17 cellular contexts compared by ENCODE assay signal in genomic region chr4:2049381-2049780, GRCh38. TPM values are rescaled to one million over a fixed set of nuclear protein-coding genes. Genes with fewer than 3 reads are reported as not detected.
DNase-seq lines count a peak whose midpoint lies in the region; ATAC-seq and TF ChIP-seq lines count a peak whose summit lies in the region.
"Had no signal": no experiment of that assay in that cellular context is flagged by ENCODE, and none has a peak within 500 bp of the region (broad histone marks: within the 10 kb centered on the region; RNA-seq: fewer than 3 reads in every experiment).

No MANE protein-coding gene starts in this region.

- H3K36me3 Mint-ChIP-seq in activated T-cell treated with anti-CD3 and anti-CD28 coated beads, Interleukin-2, amount 50 U/mL, for 24 hours (ENCODE audit: low read depth), result no peaks in the 10 kb centered on the region
- H3K36me3 Mint-ChIP-seq in activated T-cell treated with anti-CD3 and anti-CD28 coated beads, Interleukin-2, amount 50 U/mL, for 4 hours (ENCODE audit: insufficient read depth), result no peaks in the 10 kb centered on the region
- no peaks in the 10 kb centered on the region for H3K36me3 Mint-ChIP-seq in natural killer cell treated with Interleukin-12 subunit alpha and Interleukin-12 subunit beta and Interleukin-15 and Interleukin-18, amount 100 ng/mL, for 72 hours
- no peaks in the 10 kb centered on the region for H3K36me3 Mint-ChIP-seq in natural killer cell
- H3K36me3 Mint-ChIP-seq: CD8-positive, alpha-beta T cell had no signal

- no peak for ATAC-seq in activated T-cell treated with anti-CD3 and anti-CD28 coated beads, Interleukin-2, amount 50 U/mL, for 4 hours
- ATAC-seq in natural killer cell treated with Interleukin-12 subunit alpha and Interleukin-12 subunit beta and Interleukin-15 and Interleukin-18, amount 100 ng/mL, for 72 hours, result no peak
- ATAC-seq in natural killer cell, result no peak
- ATAC-seq: CD8-positive, alpha-beta T cell; GM23338; HCT116 had no signal

- no peaks in the 10 kb centered on the region for H3K9me3 Mint-ChIP-seq in activated T-cell treated with anti-CD3 and anti-CD28 coated beads, Interleukin-2, amount 50 U/mL, for 24 hours
- no peaks in the 10 kb centered on the region for H3K9me3 Mint-ChIP-seq in activated T-cell treated with anti-CD3 and anti-CD28 coated beads, Interleukin-2, amount 50 U/mL, for 4 hours
- no peaks in the 10 kb centered on the region for H3K9me3 Mint-ChIP-seq in natural killer cell treated with Interleukin-12 subunit alpha and Interleukin-12 subunit beta and Interleukin-15 and Interleukin-18, amount 100 ng/mL, for 72 hours
- no peaks in the 10 kb centered on the region for H3K9me3 Mint-ChIP-seq in natural killer cell
- H3K9me3 Mint-ChIP-seq: CD8-positive, alpha-beta T cell; GM23338; HFFc6 had no signal

- no peak for TF ChIP-seq CTCF in natural killer cell (IDR thresholded peaks at IDR 0.05)

- peaks cover 51% of the 10 kb centered on the region for H3K27me3 Mint-ChIP-seq in activated T-cell treated with anti-CD3 and anti-CD28 coated beads, Interleukin-2, amount 50 U/mL, for 24 hours
- H3K27me3 Mint-ChIP-seq in activated T-cell treated with anti-CD3 and anti-CD28 coated beads, Interleukin-2, amount 50 U/mL, for 4 hours (ENCODE audit: low read depth), result peaks cover 49% of the 10 kb centered on the region
- H3K27me3 Mint-ChIP-seq in natural killer cell treated with Interleukin-12 subunit alpha and Interleukin-12 subunit beta and Interleukin-15 and Interleukin-18, amount 100 ng/mL, for 72 hours, result peaks cover 6 to 20% of the 10 kb centered on the region in 2 donors
- peaks cover 26 to 33% of the 10 kb centered on the region in 2 donors for H3K27me3 Mint-ChIP-seq in natural killer cell (ENCODE audit: low read depth in 2 of 2)

- H3K4me1 Mint-ChIP-seq in activated T-cell treated with anti-CD3 and anti-CD28 coated beads, Interleukin-2, amount 50 U/mL, for 24 hours (ENCODE audit: low read depth), result peaks cover 1% of the 10 kb centered on the region
- H3K4me1 Mint-ChIP-seq in activated T-cell treated with anti-CD3 and anti-CD28 coated beads, Interleukin-2, amount 50 U/mL, for 4 hours (ENCODE audit: low read depth), result no peaks in the 10 kb centered on the region
- no peaks in the 10 kb centered on the region for H3K4me1 Mint-ChIP-seq in natural killer cell treated with Interleukin-12 subunit alpha and Interleukin-12 subunit beta and Interleukin-15 and Interleukin-18, amount 100 ng/mL, for 72 hours (ENCODE audit: low read depth in 2 of 2)
- no peaks in the 10 kb centered on the region for H3K4me1 Mint-ChIP-seq in natural killer cell
- H3K4me1 Mint-ChIP-seq: B cell had no signal

- peak; percentile 11 for DNase-seq in activated T-cell treated with anti-CD3 and anti-CD28 coated beads, Interleukin-2, amount 50 U/mL, for 24 hours
- no peak for DNase-seq in activated T-cell treated with anti-CD3 and anti-CD28 coated beads, Interleukin-2, amount 50 U/mL, for 4 hours
- peak; percentile 3 for DNase-seq in natural killer cell treated with Interleukin-12 subunit alpha and Interleukin-12 subunit beta and Interleukin-15 and Interleukin-18, amount 100 ng/mL, for 72 hours (ENCODE audit: low spot score)
- DNase-seq in natural killer cell, result no peak
- DNase-seq in posterior vena cava (ENCODE audit: low spot score), result peak; percentile 51
- DNase-seq in H4 (ENCODE audit: low spot score), result no peak
- no peak for DNase-seq in NCI-H1417 (lab: John Stamatoyannopoulos, UW)
- DNase-seq in KG1 (lab: John Stamatoyannopoulos, UW), result no peak
- DNase-seq: Calu3; CD8-positive, alpha-beta T cell; DMS79 treated with DMSO at 0.1 percent for 48 hours; GF-D8; H7; HFFc6 had no signal

- no peak overlapping the region for H3K4me3 Mint-ChIP-seq in activated T-cell treated with anti-CD3 and anti-CD28 coated beads, Interleukin-2, amount 50 U/mL, for 24 hours
- no peak overlapping the region for H3K4me3 Mint-ChIP-seq in activated T-cell treated with anti-CD3 and anti-CD28 coated beads, Interleukin-2, amount 50 U/mL, for 4 hours
- H3K4me3 Mint-ChIP-seq in natural killer cell treated with Interleukin-12 subunit alpha and Interleukin-12 subunit beta and Interleukin-15 and Interleukin-18, amount 100 ng/mL, for 72 hours, result no peak overlapping the region
- no peak overlapping the region for H3K4me3 Mint-ChIP-seq in natural killer cell
- H3K4me3 Mint-ChIP-seq: B cell; CD8-positive, alpha-beta T cell; GM23338; HFFc6 had no signal

- intact Hi-C loops in natural killer cell (cut with micrococcal nuclease) (no loop called here), posterior vena cava (cut with DNase I) (no loop called here)

- H3K27ac Mint-ChIP-seq in activated T-cell treated with anti-CD3 and anti-CD28 coated beads, Interleukin-2, amount 50 U/mL, for 24 hours, result no peak overlapping the region
- no peak overlapping the region for H3K27ac Mint-ChIP-seq in natural killer cell treated with Interleukin-12 subunit alpha and Interleukin-12 subunit beta and Interleukin-15 and Interleukin-18, amount 100 ng/mL, for 72 hours
- no peak overlapping the region for H3K27ac Mint-ChIP-seq in natural killer cell
- H3K27ac Mint-ChIP-seq: B cell; CD8-positive, alpha-beta T cell; GM23338; HFFc6 had no signal

RNA-seq across cellular contexts. Expression of gene NAT8L, which starts 9.7 kb away (rescaled TPM):
- 1 to 10 TPM in 1 of 3 donors, under 1 TPM in 2; 0.71 to 1.2 (median 0.82) TPM for total RNA-seq in activated T-cell treated with anti-CD3 and anti-CD28 coated beads, Interleukin-2, amount 50 U/mL, for 4 hours
- total RNA-seq in natural killer cell treated with Interleukin-12 subunit alpha and Interleukin-12 subunit beta and Interleukin-15 and Interleukin-18, amount 100 ng/mL, for 72 hours, result under 1 TPM; 0.05 to 0.08 TPM
- total RNA-seq in natural killer cell, result not detected
- under 1 TPM; 0.19 to 0.52 TPM for total RNA-seq in posterior vena cava
- total RNA-seq in H4 (2014; rRNA removed; shearing (Covaris generic)), result 0.45 and 0.58 TPM in 2 replicates

RNA-seq across cellular contexts. Expression of gene NELFA, which starts 40.6 kb away (rescaled TPM):
- 10 to 100 TPM; 58.1 to 62.5 (median 59.8) TPM for total RNA-seq in activated T-cell treated with anti-CD3 and anti-CD28 coated beads, Interleukin-2, amount 50 U/mL, for 4 hours
- 10 to 100 TPM; 29.6 to 59.3 TPM for total RNA-seq in natural killer cell treated with Interleukin-12 subunit alpha and Interleukin-12 subunit beta and Interleukin-15 and Interleukin-18, amount 100 ng/mL, for 72 hours
- total RNA-seq in natural killer cell, result 10 to 100 TPM; 38.7 to 47.6 (median 46.0) TPM
- total RNA-seq in posterior vena cava, result 10 to 100 TPM; 16.2 to 17.3 TPM
- 17.9 and 22.0 TPM in 2 replicates for total RNA-seq in H4 (2014; rRNA removed; shearing (Covaris generic))

Comparison
In these comparisons a context has a peak if more than half of its experiments do, and no peak if none do; other contexts are left out.
1. DNase-seq: peak in activated T-cell treated with anti-CD3 and anti-CD28 coated beads, Interleukin-2, amount 50 U/mL, for 24 hours (single experiment), natural killer cell treated with Interleukin-12 subunit alpha and Interleukin-12 subunit beta and Interleukin-15 and Interleukin-18, amount 100 ng/mL, for 72 hours (single experiment) and posterior vena cava (single experiment); none in activated T-cell treated with anti-CD3 and anti-CD28 coated beads, Interleukin-2, amount 50 U/mL, for 4 hours (single experiment), natural killer cell (single experiment), H4 (single experiment), NCI-H1417 (0 of 3) and KG1 (single experiment).